In genomic region chr9:123349691-123350480, GRCh38 we compare ENCODE assay signal across 7 cellular contexts. TPM values are rescaled to one million over a fixed set of nuclear protein-coding genes. Genes with fewer than 3 reads are reported as not detected.
DNase-seq lines count a peak whose midpoint lies in the region; ATAC-seq, FAIRE-seq and TF ChIP-seq lines count a peak whose summit lies in the region.

No MANE protein-coding gene starts in this region.

- no peaks in the 10 kb centered on the region for H3K9me3 ChIP-seq in mucosa of descending colon

- H3K4me3 ChIP-seq in mucosa of descending colon = no peak overlapping the region

- peak overlapping the region in 1 of 2 donors; percentile 31 for H3K4me3 Mint-ChIP-seq in stimulated activated naive B cell treated with anti-CD40 and anti-IgM and Interleukin-4, amounts not matched to agents 10 μg/mL and 1 μg/mL and 100 μg/mL, for 72 hours

- no peak overlapping the region for H3K27ac Mint-ChIP-seq in stimulated activated naive B cell treated with anti-CD40 and anti-IgM and Interleukin-4, amounts not matched to agents 10 μg/mL and 1 μg/mL and 100 μg/mL, for 72 hours

- FAIRE-seq in GM12891 (lab: Jason Lieb, UNC) = peak; percentile 90

- TF ChIP-seq POLR2A in GM12891 (IDR thresholded peaks at IDR 0.05; ENCODE audit: low read depth, low read length) = no peak

- intact Hi-C loops in mucosa of descending colon (cut with DNase I, micrococcal nuclease) = loop anchor here in 1 of 2 donors (10.0 kb wide), 1 partner anchor 255 kb away; no protein-coding TSS in a partner anchor

- H3K4me1 Mint-ChIP-seq in stimulated activated naive B cell treated with anti-CD40 and anti-IgM and Interleukin-4, amounts not matched to agents 10 μg/mL and 1 μg/mL and 100 μg/mL, for 72 hours = peaks cover 22 to 38% of the 10 kb centered on the region in 2 donors

- peaks cover 0 to 5% of the 10 kb centered on the region in 2 donors for H3K27me3 Mint-ChIP-seq in stimulated activated naive B cell treated with anti-CD40 and anti-IgM and Interleukin-4, amounts not matched to agents 10 μg/mL and 1 μg/mL and 100 μg/mL, for 72 hours

- DNase-seq in GM12891 (ENCODE audit: insufficient read length, low spot score) (peak; percentile 80), NCI-H748 treated with DMSO at 0.1 percent for 48 hours (lab: John Stamatoyannopoulos, UW) (peak; percentile 49), mucosa of descending colon (peak in 2 of 3 donors; percentile 49 to 80)
- DNase-seq in activated CD4-positive, alpha-beta T cell treated with anti-CD3 and anti-CD28 coated beads, Interleukin-2, amount 50 U/mL, for 48 hours = peak; percentile 66 to 77
- peak; percentile 56 for DNase-seq in effector CD4-positive, alpha-beta T cell
- peak; percentile 64 for DNase-seq in stimulated activated naive B cell treated with anti-CD40 and anti-IgM and Interleukin-4, amounts not matched to agents 10 μg/mL and 1 μg/mL and 100 μg/mL, for 72 hours

- H3K36me3 ChIP-seq in mucosa of descending colon (ENCODE audit: low read depth) = no peaks in the 10 kb centered on the region

- H3K36me3 Mint-ChIP-seq in stimulated activated naive B cell treated with anti-CD40 and anti-IgM and Interleukin-4, amounts not matched to agents 10 μg/mL and 1 μg/mL and 100 μg/mL, for 72 hours = peaks cover 43 to 45% of the 10 kb centered on the region in 2 donors

- H3K9me3 Mint-ChIP-seq in stimulated activated naive B cell treated with anti-CD40 and anti-IgM and Interleukin-4, amounts not matched to agents 10 μg/mL and 1 μg/mL and 100 μg/mL, for 72 hours = no peaks in the 10 kb centered on the region

- peak; percentile 79 for TF ChIP-seq CTCF in mucosa of descending colon (IDR thresholded peaks at IDR 0.05)

- H3K4me1 ChIP-seq in mucosa of descending colon (ENCODE audit: low read depth) = peaks cover 6% of the 10 kb centered on the region

- ATAC-seq in HG03066 (IDR thresholded peaks at IDR 0.05; ENCODE audit: low read depth, unreplicated experiment) (peak; percentile 78), mucosa of descending colon (peak; percentile 81)
- peak; percentile 83 to 85 for ATAC-seq in stimulated activated naive B cell treated with anti-CD40 and anti-IgM and Interleukin-4, amounts not matched to agents 10 μg/mL and 1 μg/mL and 100 μg/mL, for 72 hours (replicated peaks)

TF ChIP-seq in GM12891, 5 proteins besides CTCF, POLR2A, EP300 and RAD21:
- TF ChIP-seq PAX5 (IDR thresholded peaks at IDR 0.05; ENCODE audit: insufficient read depth, low read length, severe bottlenecking) = no peak
- peak; percentile 44; the same call in 1 of the 2 replicates for TF ChIP-seq POU2F2 (IDR thresholded peaks at IDR 0.05; ENCODE audit: low read depth, low read length)

RNA-seq across cellular contexts. Expression of gene CRB2, which starts 6.1 kb away (rescaled TPM):
- 0.53 TPM for polyA plus RNA-seq in GM12891 (2012; ENCODE audit: low read depth, missing spikeins)
- 1 to 10 TPM in 2 of 3 donors, under 1 TPM in 1; 0.47 to 3.7 (median 1.1) TPM for total RNA-seq in mucosa of descending colon
